ENCODE assay signal across 7 cellular contexts in genomic region chr7:30298409-30298808, GRCh38. TPM values are rescaled to one million over a fixed set of nuclear protein-coding genes. Genes with fewer than 3 reads are reported as not detected.
DNase-seq lines count a peak whose midpoint lies in the region; ATAC-seq, FAIRE-seq and TF ChIP-seq lines count a peak whose summit lies in the region.
"Not testable (repeated sequence)": the region's sequence is repeated elsewhere in the genome, so short reads cannot be mapped to it uniquely, and the experiment has no call there.

No MANE protein-coding gene starts in this region.

- H3K18ac ChIP-seq in trophoblast cell (ENCODE audit: low read length): not testable (repeated sequence)

- not testable (repeated sequence) for H3K14ac ChIP-seq in trophoblast cell (ENCODE audit: low read length)

- H2AK5ac ChIP-seq in trophoblast cell (ENCODE audit: low read length): not testable (repeated sequence)

- not testable (repeated sequence) for TF ChIP-seq POLR2A in uterus (IDR thresholded peaks at IDR 0.05)

- CTCF ChIA-PET in WTC11 (lab: Charles Lee): not testable (repeated sequence)

- H3K4me1 ChIP-seq in GM23248 (ENCODE audit: insufficient read depth); trophoblast cell (ENCODE audit: control insufficient read depth in 1 of 2, insufficient read depth in 2 of 2, low read length in 2 of 2); uterus: not testable (repeated sequence)
- H3K4me1 ChIP-seq in keratinocyte (ENCODE audit: control insufficient read depth, extremely low read depth, insufficient read depth, low read length): peaks cover 22% of the 10 kb centered on the region

- not testable (repeated sequence) for H4K12ac ChIP-seq in trophoblast cell (ENCODE audit: low read depth, low read length)

- 63% methylated on average over 3 of the region's 3 CpGs for WGBS in GM23248 (ENCODE audit: low coverage in 1 of 2, low lambda C conversion rate in 2 of 2, missing lambda C conversion rate in 2 of 2), 2 experiments
- whole genome bisulfite sequencing in trophoblast cell (ENCODE audit: extremely low coverage, insufficient coverage, insufficient read length): no CpG with 5 or more reads among the region's 3 CpGs

- not testable (repeated sequence) for H3K23ac ChIP-seq in trophoblast cell (ENCODE audit: low read length)

- H3K4me3 Mint-ChIP-seq in WTC11; activated naive CD4-positive, alpha-beta T cell treated with anti-CD3 and anti-CD28 coated beads, Interleukin-2, amount 50 U/mL, for 24 hours; stimulated activated naive B cell treated with anti-CD40 and anti-IgM and Interleukin-4, amounts not matched to agents 10 μg/mL and 1 μg/mL and 100 μg/mL, for 72 hours: not testable (repeated sequence)

- not testable (repeated sequence) for TF ChIP-seq CTCF in WTC11 (IDR thresholded peaks at IDR 0.05); keratinocyte (optimal IDR thresholded peaks at IDR 0.05 in 1 of 3, IDR thresholded peaks at IDR 0.05 in 1 of 3, conservative IDR thresholded peaks at IDR 0.05 in 1 of 3; ENCODE audit: extremely low read depth in 1 of 3, insufficient read depth in 2 of 3, low read length in 3 of 3); uterus (IDR thresholded peaks at IDR 0.05)

- not testable (repeated sequence) for H4K91ac ChIP-seq in trophoblast cell (ENCODE audit: low read depth, low read length)

- ATAC-seq in WTC11; stimulated activated naive B cell treated with anti-CD40 and anti-IgM and Interleukin-4, amounts not matched to agents 10 μg/mL and 1 μg/mL and 100 μg/mL, for 72 hours (replicated peaks): not testable (repeated sequence)

- in situ Hi-C loops in GM23248 (cut with MboI): not testable (repeated sequence)

- H3K27ac Mint-ChIP-seq in WTC11: peak overlapping the region; percentile 66; the same call in 1 of the 2 replicates
- H3K27ac Mint-ChIP-seq in activated naive CD4-positive, alpha-beta T cell treated with anti-CD3 and anti-CD28 coated beads, Interleukin-2, amount 50 U/mL, for 24 hours: peak overlapping the region; percentile 65
- H3K27ac Mint-ChIP-seq in stimulated activated naive B cell treated with anti-CD40 and anti-IgM and Interleukin-4, amounts not matched to agents 10 μg/mL and 1 μg/mL and 100 μg/mL, for 72 hours: peak overlapping the region; percentile 60

- H3K36me3 Mint-ChIP-seq in WTC11; activated naive CD4-positive, alpha-beta T cell treated with anti-CD3 and anti-CD28 coated beads, Interleukin-2, amount 50 U/mL, for 24 hours; stimulated activated naive B cell treated with anti-CD40 and anti-IgM and Interleukin-4, amounts not matched to agents 10 μg/mL and 1 μg/mL and 100 μg/mL, for 72 hours: not testable (repeated sequence)

- not testable (repeated sequence) for H3K4me2 ChIP-seq in GM23248 (ENCODE audit: unreplicated experiment); trophoblast cell (ENCODE audit: low read length)
- H3K4me2 ChIP-seq in keratinocyte (ENCODE audit: control insufficient read depth, extremely low read depth, insufficient read depth, low read depth, low read length): peak overlapping the region; percentile 45

- H3K9me3 ChIP-seq in GM23248 (ENCODE audit: low read depth); keratinocyte (ENCODE audit: control insufficient read depth, low read depth, low read length); trophoblast cell (ENCODE audit: insufficient read depth, low read depth, low read length); uterus: not testable (repeated sequence)

- POLR2A ChIA-PET in WTC11 (lab: Charles Lee): not testable (repeated sequence)

- not testable (repeated sequence) for H3F3A ChIP-seq in GM23248 (ENCODE audit: insufficient read depth)

- H3K79me1 ChIP-seq in trophoblast cell (ENCODE audit: low read length): not testable (repeated sequence)

- H3K4me1 Mint-ChIP-seq in WTC11: peaks cover 29% of the 10 kb centered on the region
- H3K4me1 Mint-ChIP-seq in activated naive CD4-positive, alpha-beta T cell treated with anti-CD3 and anti-CD28 coated beads, Interleukin-2, amount 50 U/mL, for 24 hours: peaks cover 68% of the 10 kb centered on the region
- H3K4me1 Mint-ChIP-seq in stimulated activated naive B cell treated with anti-CD40 and anti-IgM and Interleukin-4, amounts not matched to agents 10 μg/mL and 1 μg/mL and 100 μg/mL, for 72 hours: peaks cover 28 to 64% of the 10 kb centered on the region in 2 donors

- dilution Hi-C loops in keratinocyte (cut with MboI; ENCODE audit: extremely low pct_ligation_motif_present, low sequenced_read_pairs): not testable (repeated sequence)

- H3K27me3 Mint-ChIP-seq in WTC11 (ENCODE audit: low read depth); activated naive CD4-positive, alpha-beta T cell treated with anti-CD3 and anti-CD28 coated beads, Interleukin-2, amount 50 U/mL, for 24 hours; stimulated activated naive B cell treated with anti-CD40 and anti-IgM and Interleukin-4, amounts not matched to agents 10 μg/mL and 1 μg/mL and 100 μg/mL, for 72 hours: not testable (repeated sequence)

- intact Hi-C loops in uterus (cut with DNase I; ENCODE audit: low total_unique reads): not testable (repeated sequence)

- H3K9me1 ChIP-seq in keratinocyte (ENCODE audit: control insufficient read depth, extremely low read depth, insufficient read depth, low read length): not testable (repeated sequence)

- not testable (repeated sequence) for H4K20me1 ChIP-seq in GM23248 (ENCODE audit: insufficient read depth); keratinocyte (ENCODE audit: control insufficient read depth, extremely low read depth, insufficient read depth, low read length)

- not testable (repeated sequence) for H3K36me3 ChIP-seq in GM23248 (ENCODE audit: low read depth); keratinocyte (ENCODE audit: control insufficient read depth in 2 of 2, extremely low read depth in 1 of 2, insufficient read depth in 2 of 2, low read length in 2 of 2); trophoblast cell (ENCODE audit: control insufficient read depth in 1 of 2, insufficient read depth in 2 of 2, low read length in 2 of 2); uterus

- not testable (repeated sequence) for DNase-seq in GM23248; WTC11 (ENCODE audit: low spot score); keratinocyte (ENCODE audit: low read depth, low spot score); trophoblast cell; stimulated activated naive B cell treated with anti-CD40 and anti-IgM and Interleukin-4, amounts not matched to agents 10 μg/mL and 1 μg/mL and 100 μg/mL, for 72 hours
- peak; percentile 35 to 61 for DNase-seq in uterus

- not testable (repeated sequence) for H3K9me3 Mint-ChIP-seq in WTC11; activated naive CD4-positive, alpha-beta T cell treated with anti-CD3 and anti-CD28 coated beads, Interleukin-2, amount 50 U/mL, for 24 hours; stimulated activated naive B cell treated with anti-CD40 and anti-IgM and Interleukin-4, amounts not matched to agents 10 μg/mL and 1 μg/mL and 100 μg/mL, for 72 hours

- peak overlapping the region; percentile 69 for H3K4ac ChIP-seq in trophoblast cell (ENCODE audit: low read depth, low read length)

- not testable (repeated sequence) for H2BK5ac ChIP-seq in trophoblast cell (ENCODE audit: low read depth, low read length, poor library complexity)

- H3K9ac ChIP-seq in GM23248; keratinocyte (ENCODE audit: control insufficient read depth, extremely low read depth, insufficient read depth, low read length); trophoblast cell (ENCODE audit: low read length): not testable (repeated sequence)

- H2AFZ ChIP-seq in GM23248: 0 out of 2 replicates have a peak overlapping the region, but pooled peaks have one; percentile 28
- H2AFZ ChIP-seq in keratinocyte (ENCODE audit: control insufficient read depth, low read length); trophoblast cell (ENCODE audit: insufficient read depth, low read length, poor library complexity): not testable (repeated sequence)

- H3K79me2 ChIP-seq in GM23248 (ENCODE audit: insufficient read depth) (peaks cover 25% of the 10 kb centered on the region), keratinocyte (ENCODE audit: control insufficient read depth, insufficient read depth, low read length) (peaks cover 56% of the 10 kb centered on the region), trophoblast cell (ENCODE audit: control insufficient read depth, insufficient read depth, low read length, poor library complexity) (peaks cover 10% of the 10 kb centered on the region)

- not testable (repeated sequence) for H3K4me3 ChIP-seq in GM23248; keratinocyte (ENCODE audit: control insufficient read depth in 2 of 3, extremely low read depth in 1 of 3, insufficient read depth in 2 of 3, low read depth in 1 of 3, low read length in 3 of 3); trophoblast cell (ENCODE audit: low read depth, low read length); uterus

- not testable (repeated sequence) for H3K27ac ChIP-seq in GM23248; keratinocyte (ENCODE audit: control insufficient read depth, insufficient read depth, low read length); trophoblast cell (ENCODE audit: low read depth, low read length)
- H3K27ac ChIP-seq in uterus: peak overlapping the region; percentile 33 to 68

- H4K8ac ChIP-seq in trophoblast cell (ENCODE audit: low read depth, low read length): not testable (repeated sequence)

- FAIRE-seq in keratinocyte (lab: Jason Lieb, UNC): not testable (repeated sequence)

- not testable (repeated sequence) for H3K9me2 ChIP-seq in GM23248 (ENCODE audit: insufficient read depth)

- H2BK12ac ChIP-seq in trophoblast cell (ENCODE audit: low read length): not testable (repeated sequence)

- H2BK120ac ChIP-seq in trophoblast cell (ENCODE audit: insufficient read depth, low read length, poor library complexity): not testable (repeated sequence)

- H3K27me3 ChIP-seq in GM23248 (replicated peaks; ENCODE audit: insufficient read depth); keratinocyte (ENCODE audit: control insufficient read depth, extremely low read depth, insufficient read depth, low read length); trophoblast cell (ENCODE audit: insufficient read depth, low read length); uterus: not testable (repeated sequence)

RNA-seq across cellular contexts. Expression of gene ZNRF2, which starts 14.0 kb away (rescaled TPM):
- 4.4 and 6.5 TPM in 2 replicates for total RNA-seq in GM23248 (2014; rRNA removed; shearing (Covaris generic))
- 0.25 and 0.46 TPM in 2 replicates for polyA plus RNA-seq in GM23248 (2016; fragmentation: Nextera tagmentation; extraction: Ambion mirVana)
- total RNA-seq in WTC11 (2021): 16.8 to 18.2 TPM (median 17.8 TPM) in 3 replicates
- 4.0 to 7.0 TPM (median 6.0 TPM) in 3 replicates for polyA plus RNA-seq in keratinocyte
- 1.9 TPM for polyA plus RNA-seq in keratinocyte (2011; ENCODE audit: low read depth)
- 3.2 and 6.6 TPM in 2 replicates for polyA plus RNA-seq in keratinocyte (2011; cell fraction: cytosol; rRNA removed)
- 3.8 and 4.2 TPM in 2 replicates for polyA plus RNA-seq in keratinocyte (2011; cell fraction: nucleus; rRNA removed)
- 4.7 TPM in 2 replicates for polyA plus RNA-seq in keratinocyte (2012; ENCODE audit: low replicate concordance)
- 0.43 to 6.5 TPM (median 3.9 TPM) in 3 replicates for polyA minus RNA-seq in keratinocyte
- polyA minus RNA-seq in keratinocyte (2011; cell fraction: cytosol; rRNA and poly(A)+ RNA removed): 12.1 TPM
- 9.5 and 11.9 TPM in 2 replicates for polyA minus RNA-seq in keratinocyte (2011; cell fraction: nucleus; rRNA and poly(A)+ RNA removed)
- 16.3 and 17.2 TPM in 2 replicates for polyA plus RNA-seq in trophoblast cell (2013)
- 10 to 100 TPM; 22.0 to 40.6 (median 27.3) TPM for total RNA-seq in uterus
